In the genomic region with DNA sequence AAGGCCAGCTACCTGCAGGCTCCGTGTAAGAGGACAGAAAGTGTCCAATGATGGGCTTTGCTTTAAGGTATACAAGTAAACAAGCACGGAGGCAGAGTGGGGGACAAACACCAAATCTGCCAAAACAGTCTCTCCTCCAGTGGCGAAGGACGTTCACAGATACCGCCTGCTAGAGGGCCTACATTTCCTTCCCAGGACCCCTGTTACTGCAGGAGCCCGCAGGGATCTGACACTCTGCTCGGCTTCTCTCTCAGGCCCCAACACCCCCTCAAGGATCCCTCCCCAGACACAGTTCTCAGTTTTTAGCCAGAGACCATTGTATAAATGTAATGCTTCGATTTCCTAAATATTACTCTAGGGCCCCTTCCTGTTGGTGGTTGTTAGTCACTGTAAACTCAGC, we compare ENCODE assay signal across 21 cellular contexts.
"Had no signal": no experiment of that assay in that cellular context is flagged by ENCODE, and none has a peak within 500 bp of the region (broad histone marks: within the 10 kb centered on the region; RNA-seq: fewer than 3 reads in every experiment).

No MANE protein-coding gene starts in this region.

- FAIRE-seq: colon, urothelium cell line had no signal

- H3K27ac ChIP-seq: neutrophil, sigmoid colon, skin epidermis, thoracic aorta, transverse colon had no signal

- H3K9me3 ChIP-seq: neutrophil, sigmoid colon, thoracic aorta, transverse colon had no signal

- H3K36me3 Mint-ChIP-seq: naive B cell had no signal

- H3K4me3 ChIP-seq: sigmoid colon, skin epidermis, thoracic aorta, transverse colon had no signal

- H3K36me3 ChIP-seq: neutrophil, thoracic aorta, transverse colon had no signal

- H3K4me1 Mint-ChIP-seq: naive B cell; stimulated activated naive B cell treated with anti-CD40 and anti-IgM and Interleukin-4, amounts not matched to agents 10 μg/mL and 1 μg/mL and 100 μg/mL, for 72 hours; stimulated activated naive CD8-positive, alpha-beta T cell treated with anti-CD3 and anti-CD28 coated beads, Interleukin-15, amount 100 ng/mL, for 72 hours had no signal

- H3K27ac Mint-ChIP-seq: dendritic cell treated with granulocyte-macrophage colony-stimulating factor and Interleukin-4, amounts not matched to agents 40 ng/mL and 50 ng/mL, for 4 days; stimulated activated naive B cell treated with anti-CD40 and anti-IgM and Interleukin-4, amounts not matched to agents 10 μg/mL and 1 μg/mL and 100 μg/mL, for 72 hours had no signal

- H3K27me3 ChIP-seq: neutrophil, sigmoid colon, transverse colon had no signal

- H3K9me3 Mint-ChIP-seq: dendritic cell treated with granulocyte-macrophage colony-stimulating factor and Interleukin-4, amounts not matched to agents 40 ng/mL and 50 ng/mL, for 4 days; nephron progenitor cell; stimulated activated naive B cell treated with anti-CD40 and anti-IgM and Interleukin-4, amounts not matched to agents 10 μg/mL and 1 μg/mL and 100 μg/mL, for 72 hours; stimulated activated naive CD8-positive, alpha-beta T cell treated with anti-CD3 and anti-CD28 coated beads, Interleukin-15, amount 100 ng/mL, for 72 hours had no signal

- H3K4me3 Mint-ChIP-seq: dendritic cell treated with granulocyte-macrophage colony-stimulating factor and Interleukin-4, amounts not matched to agents 40 ng/mL and 50 ng/mL, for 4 days; naive B cell; nephron progenitor cell; stimulated activated naive B cell treated with anti-CD40 and anti-IgM and Interleukin-4, amounts not matched to agents 10 μg/mL and 1 μg/mL and 100 μg/mL, for 72 hours; stimulated activated naive CD8-positive, alpha-beta T cell treated with anti-CD3 and anti-CD28 coated beads, Interleukin-15, amount 100 ng/mL, for 72 hours had no signal

- DNase-seq: cerebellar nuclear complex; foreskin melanocyte; head of caudate nucleus; hippocampal formation; islet precursor cell; mammary epithelial cell; naive B cell; nephron progenitor cell; sigmoid colon; stimulated activated CD4-positive, alpha-beta T cell treated with anti-CD3 and anti-CD28 coated beads, Interleukin-2, amount 100 ng/mL, for 24 hours; stimulated activated CD4-positive, alpha-beta T cell treated with anti-CD3 and anti-CD28 coated beads, Interleukin-4, amount 100 ng/mL, for 4 hours; stimulated activated naive B cell treated with anti-CD40 and anti-IgM and Interleukin-4, amounts not matched to agents 10 μg/mL and 1 μg/mL and 100 μg/mL, for 72 hours; stimulated activated naive CD8-positive, alpha-beta T cell treated with anti-CD3 and anti-CD28 coated beads, Interleukin-15, amount 100 ng/mL, for 72 hours; transverse colon had no signal

- ATAC-seq: left lobe of liver; stimulated activated naive B cell treated with anti-CD40 and anti-IgM and Interleukin-4, amounts not matched to agents 10 μg/mL and 1 μg/mL and 100 μg/mL, for 72 hours; stimulated activated naive CD8-positive, alpha-beta T cell treated with anti-CD3 and anti-CD28 coated beads, Interleukin-15, amount 100 ng/mL, for 72 hours had no signal

- H3K27me3 Mint-ChIP-seq: dendritic cell treated with granulocyte-macrophage colony-stimulating factor and Interleukin-4, amounts not matched to agents 40 ng/mL and 50 ng/mL, for 4 days; naive B cell; stimulated activated naive B cell treated with anti-CD40 and anti-IgM and Interleukin-4, amounts not matched to agents 10 μg/mL and 1 μg/mL and 100 μg/mL, for 72 hours; stimulated activated naive CD8-positive, alpha-beta T cell treated with anti-CD3 and anti-CD28 coated beads, Interleukin-15, amount 100 ng/mL, for 72 hours had no signal
